Comparison of ENCODE assay signal across 8 cellular contexts in genomic region chr4:48016141-48017107, GRCh38. TPM values are rescaled to one million over a fixed set of nuclear protein-coding genes. Genes with fewer than 3 reads are reported as not detected.
DNase-seq lines count a peak whose midpoint lies in the region; ATAC-seq and TF ChIP-seq lines count a peak whose summit lies in the region.

TSS of gene CNGA1 (minus strand) at chr4:48016681. CDS start at chr4:47952689, 63,992 bp downstream.
TSS of gene NIPAL1 (plus strand) at chr4:48016772. CDS start at chr4:48016840, 68 bp downstream.

- H3K4me1 ChIP-seq in lower lobe of right lung: peaks cover 19% of the 10 kb centered on the region

- POLR2A ChIA-PET in BJ (lab: Charles Lee): no interaction called here

- H3K27ac ChIP-seq in lower lobe of right lung: no peak within 1 kb of the TSS

- H3K36me3 ChIP-seq in BJ (ENCODE audit: control insufficient read depth, insufficient read depth, low read length): no peaks in the 10 kb centered on the region
- H3K36me3 ChIP-seq in lower lobe of right lung: no peaks in the 10 kb centered on the region

- H3K27me3 ChIP-seq in BJ (ENCODE audit: control insufficient read depth, insufficient read depth, low read length) (no peaks in the 10 kb centered on the region), lower lobe of right lung (ENCODE audit: low read depth) (peaks cover 18% of the 10 kb centered on the region)

- no peaks in the 10 kb centered on the region for H3K9me3 ChIP-seq in lower lobe of right lung

- DNase-seq in BJ (ENCODE audit: low read depth) (no peak), NCI-H524 treated with DMSO at 0.1 percent for 48 hours (lab: John Stamatoyannopoulos, UW) (peak; percentile 57), ecto neural progenitor cell (ENCODE audit: low spot score) (peak; percentile 91), lower lobe of right lung (peak; percentile 87)
- DNase-seq in activated CD4-positive, alpha-beta T cell treated with anti-CD3 and anti-CD28 coated beads, Interleukin-2, amount 50 U/mL, for 4 hours: peak; percentile 58 to 67
- DNase-seq in stimulated activated CD4-positive, alpha-beta T cell treated with anti-CD3 and anti-CD28 coated beads, TNF-alpha, amount 100 ng/mL, for 1 hour (ENCODE audit: low read depth in 3 of 3, low spot score in 1 of 3): peak; percentile 6 to 68 (median 34)

- TF ChIP-seq CTCF in BJ (IDR thresholded peaks at IDR 0.05; ENCODE audit: insufficient read depth, low read depth, low read length) (peak; percentile 72), lower lobe of right lung (IDR thresholded peaks at IDR 0.05) (peak; percentile 24)

- ATAC-seq in GM19324 (IDR thresholded peaks at IDR 0.05; ENCODE audit: low FRiP score, unreplicated experiment) (peak; percentile 89), HG03432 (IDR thresholded peaks at IDR 0.05; ENCODE audit: unreplicated experiment) (peak; percentile 96), lower lobe of right lung (peak; percentile 99 to 100)

- intact Hi-C loops in lower lobe of right lung (cut with DNase I): no loop called here

- CTCF ChIA-PET in BJ (lab: Yijun Ruan, JAX): interaction anchor here (1.0 to 1.7 kb wide), 2 partner anchors 52 to 70 kb away, joined by 3 read pairs; no protein-coding TSS in a partner anchor

- H3K4me3 ChIP-seq in BJ (ENCODE audit: low read depth, low read length): peak within 1 kb of the TSS; percentile 55
- H3K4me3 ChIP-seq in lower lobe of right lung: peak within 1 kb of the TSS; percentile 68

RNA-seq across cellular contexts. Expression of gene CNGA1, which starts in this region (rescaled TPM):
- 0.04 TPM in 1 of 2 replicates, not detected in the other for polyA plus RNA-seq in BJ (2011; rRNA removed)
- polyA minus RNA-seq in BJ (2011; rRNA and poly(A)+ RNA removed): not detected in 2 replicates
- 0.53 TPM for total RNA-seq in lower lobe of right lung

RNA-seq across cellular contexts. Expression of gene NIPAL1, which starts in this region (rescaled TPM):
- 0.60 and 1.0 TPM in 2 replicates for polyA plus RNA-seq in BJ (2011; rRNA removed)
- polyA minus RNA-seq in BJ (2011; rRNA and poly(A)+ RNA removed): 0.87 and 1.3 TPM in 2 replicates
- 1.3 TPM for total RNA-seq in lower lobe of right lung
